31 cellular contexts compared by ENCODE assay signal in genomic region chr11:26837154-26837553, GRCh38.
"Had no signal": no experiment of that assay in that cellular context is flagged by ENCODE, and none has a peak within 500 bp of the region (broad histone marks: within the 10 kb centered on the region; RNA-seq: fewer than 3 reads in every experiment).

No MANE protein-coding gene starts in this region.

- H3K9me3 ChIP-seq: left ventricle myocardium inferior, neutrophil, psoas muscle, stomach, testis, thyroid gland, transverse colon, upper lobe of left lung, vagina had no signal

- ATAC-seq: left colon; natural killer cell; psoas muscle; right cardiac atrium; sciatic nerve; stimulated activated naive B cell treated with anti-CD40 and anti-IgM and Interleukin-4, amounts not matched to agents 10 μg/mL and 1 μg/mL and 100 μg/mL, for 72 hours; stimulated activated naive CD8-positive, alpha-beta T cell treated with anti-CD3 and anti-CD28 coated beads, Interleukin-15, Interleukin-2, amounts not matched to agents 100 U/mL and 50 U/mL, for 24 hours had no signal

- H3K4me3 Mint-ChIP-seq: immature natural killer cell; mesothelial cell of epicardium; naive B cell; natural killer cell; nephron progenitor cell; neural progenitor cell; stimulated activated naive B cell treated with anti-CD40 and anti-IgM and Interleukin-4, amounts not matched to agents 10 μg/mL and 1 μg/mL and 100 μg/mL, for 72 hours had no signal

- H3K27ac Mint-ChIP-seq: immature natural killer cell; mesothelial cell of epicardium; naive B cell; natural killer cell; nephron progenitor cell; neural progenitor cell; stimulated activated naive B cell treated with anti-CD40 and anti-IgM and Interleukin-4, amounts not matched to agents 10 μg/mL and 1 μg/mL and 100 μg/mL, for 72 hours had no signal

- H3K36me3 ChIP-seq: left ventricle myocardium inferior, neural progenitor cell, neutrophil, stomach, thyroid gland, transverse colon, upper lobe of left lung, vagina had no signal

- H3K4me1 ChIP-seq: left ventricle myocardium inferior, neural progenitor cell, parathyroid adenoma, testis had no signal

- H3K27me3 ChIP-seq: neural progenitor cell, neutrophil, stomach, testis, thyroid gland, transverse colon, upper lobe of left lung, vagina had no signal

- H3K9me3 Mint-ChIP-seq: nephron progenitor cell; neural progenitor cell; stimulated activated naive B cell treated with anti-CD40 and anti-IgM and Interleukin-4, amounts not matched to agents 10 μg/mL and 1 μg/mL and 100 μg/mL, for 72 hours had no signal

- H3K27me3 Mint-ChIP-seq: naive B cell; stimulated activated naive B cell treated with anti-CD40 and anti-IgM and Interleukin-4, amounts not matched to agents 10 μg/mL and 1 μg/mL and 100 μg/mL, for 72 hours had no signal

- H3K4me3 ChIP-seq: left ventricle myocardium inferior, lung, neural progenitor cell, psoas muscle, skin epidermis, stomach, testis, thyroid gland, transverse colon, upper lobe of left lung, vagina had no signal

- H3K4me1 Mint-ChIP-seq: immature natural killer cell; naive B cell; natural killer cell; nephron progenitor cell; stimulated activated naive B cell treated with anti-CD40 and anti-IgM and Interleukin-4, amounts not matched to agents 10 μg/mL and 1 μg/mL and 100 μg/mL, for 72 hours had no signal

- H3K36me3 Mint-ChIP-seq: immature natural killer cell; mesothelial cell of epicardium; naive B cell; natural killer cell; neural progenitor cell; stimulated activated naive B cell treated with anti-CD40 and anti-IgM and Interleukin-4, amounts not matched to agents 10 μg/mL and 1 μg/mL and 100 μg/mL, for 72 hours had no signal

- DNase-seq: hypothalamus; immature natural killer cell; kidney glomerular epithelial cell; left colon; left ventricle myocardium inferior; mesendoderm; naive B cell; natural killer cell; nephron progenitor cell; occipital lobe; psoas muscle; right cardiac atrium; stimulated activated CD4-positive, alpha-beta T cell treated with anti-CD3 and anti-CD28 coated beads, Interleukin-12 subunit alpha, Interleukin-12 subunit beta, amount 100 ng/mL, for 4 hours; stimulated activated CD4-positive, alpha-beta T cell treated with anti-CD3 and anti-CD28 coated beads, Interleukin-15, amount 100 ng/mL, for 24 hours; stimulated activated CD4-positive, alpha-beta T cell treated with anti-CD3 and anti-CD28 coated beads, Interleukin-2, amount 100 ng/mL, for 24 hours; stimulated activated CD4-positive, alpha-beta T cell treated with anti-CD3 and anti-CD28 coated beads, Interleukin-4, amount 100 ng/mL, for 1 hour; stimulated activated naive B cell treated with anti-CD40 and anti-IgM and Interleukin-4, amounts not matched to agents 10 μg/mL and 1 μg/mL and 100 μg/mL, for 72 hours; stimulated activated naive CD8-positive, alpha-beta T cell treated with anti-CD3 and anti-CD28 coated beads, Interleukin-15, Interleukin-2, amounts not matched to agents 100 U/mL and 50 U/mL, for 24 hours; stomach; testis; thyroid gland; transverse colon; upper lobe of left lung had no signal
